ENCODE assay signal across 8 cellular contexts in the genomic region with DNA sequence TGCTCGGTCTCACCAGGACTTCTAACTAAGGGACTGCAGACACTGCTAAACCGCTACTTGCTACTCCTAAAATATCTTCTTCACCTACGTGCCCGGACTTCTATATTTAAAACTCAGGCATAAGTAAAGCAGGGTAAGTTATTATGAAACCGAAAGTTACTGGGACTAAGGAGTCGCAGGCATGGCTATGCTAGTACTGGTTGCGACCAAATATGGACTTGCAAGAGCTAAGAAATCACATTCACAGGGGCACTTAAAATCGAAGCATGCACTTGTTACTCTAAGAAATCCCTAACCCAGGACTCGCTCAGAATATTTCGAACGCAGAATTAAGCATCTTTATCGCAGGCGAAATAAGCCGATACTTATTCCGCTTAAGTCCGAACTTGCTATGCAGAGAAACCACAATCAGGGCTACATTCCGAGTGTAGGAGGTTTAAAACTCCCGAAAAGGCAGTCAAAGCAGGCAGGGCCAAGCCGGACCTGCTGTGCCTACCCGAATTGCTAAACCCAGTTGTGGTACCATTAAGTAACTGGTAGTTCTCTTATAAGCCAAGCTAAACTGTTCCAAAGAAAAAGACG. TPM values are rescaled to one million over a fixed set of nuclear protein-coding genes. Genes with fewer than 3 reads are reported as not detected.
DNase-seq lines count a peak whose midpoint lies in the region; ATAC-seq, FAIRE-seq and TF ChIP-seq lines count a peak whose summit lies in the region.

No MANE protein-coding gene starts in this region.

- peak overlapping the region; percentile 84 for H3K27ac ChIP-seq in right cardiac atrium (ENCODE audit: low read length)
- H3K27ac ChIP-seq in K562 (ENCODE audit: extremely low read depth, low read depth, low read length): peak overlapping the region; percentile 39; the same call in 2 of the 3 replicates

- no peak for TF ChIP-seq RAD21 in K562 (CRISPR knock-in tag; conservative IDR thresholded peaks at IDR 0.05 in 1 of 2, IDR thresholded peaks at IDR 0.05 in 1 of 2)

- CTCF ChIA-PET in K562 (lab: Yijun Ruan, JAX; ENCODE audit: low intra/inter-chr PET ratio): interaction anchor here (0.9 to 1.1 kb wide), 3 partner anchors 43 to 125 kb away, joined by 3 to 4 read pairs (median 3); no protein-coding TSS in a partner anchor

- H2AFZ ChIP-seq in K562 (ENCODE audit: low read depth, low read length): peak overlapping the region; percentile 51

- WGBS in right cardiac atrium: 19% methylated on average over 21 of the region's 21 CpGs
- WGBS in K562 (ENCODE audit: insufficient coverage, low coverage, missing lambda C conversion rate): 59% methylated on average over 21 of the region's 21 CpGs

- peak overlapping the region; percentile 78 to 88; a peak in 3 of 4 replicates for H3K9ac ChIP-seq in K562 (ENCODE audit: insufficient read depth in 1 of 2, low read depth in 2 of 2, low read length in 2 of 2)

- H3K79me2 ChIP-seq in K562 (ENCODE audit: control insufficient read depth, insufficient read depth, low read length): peaks cover 77% of the 10 kb centered on the region

- H3K4me3 ChIP-seq in right cardiac atrium (ENCODE audit: low read length) (peak overlapping the region; percentile 59), K562 (peak overlapping the region; percentile 20)

- POLR2A ChIA-PET in K562 (lab: Yijun Ruan, JAX): interaction anchor here (0.5 to 2.5 kb wide), 12 partner anchors 26 to 712 kb away, joined by 3 to 10 read pairs (median 3); a partner anchor contains a TSS

- no peak for TF ChIP-seq POLR2A in K562 (conservative IDR thresholded peaks at IDR 0.05)

- FAIRE-seq in K562 (lab: Jason Lieb, UNC): no peak

- H4K20me1 ChIP-seq in K562 (replicated peaks; ENCODE audit: control insufficient read depth, insufficient read depth, low read length): no peaks in the 10 kb centered on the region

- H3K4me1 ChIP-seq in right cardiac atrium (ENCODE audit: control insufficient read depth, insufficient read depth, low read length) (no peaks in the 10 kb centered on the region), K562 (replicated peaks in 1 of 2; ENCODE audit: control insufficient read depth in 2 of 2, insufficient read depth in 2 of 2, low read length in 2 of 2) (peaks cover 3 to 35% of the 10 kb centered on the region in 2 experiments; a peak in 4 of 5 replicates)

- BruUV-seq in K562 (replicated peaks; lab: Mats Ljungman, UMichigan): no TSS peak

- DNase-seq in right cardiac atrium (no peak), cardiac septum (ENCODE audit: low spot score) (no peak), NCI-H187 treated with DMSO at 0.1 percent for 48 hours (lab: John Stamatoyannopoulos, UW) (peak; percentile 66), K562 (ENCODE audit: extremely low read depth in 1 of 4, low spot score in 3 of 4) (peak in 1 of 4 experiments; percentile 49), medulla oblongata (ENCODE audit: extremely low spot score) (peak; percentile 43), NCI-H2196 treated with DMSO at 0.1 percent for 48 hours (lab: John Stamatoyannopoulos, UW; ENCODE audit: unreplicated experiment) (no peak), iPS-NIHi11 (ENCODE audit: low spot score) (no peak)

- TF ChIP-seq CTCF in K562 (IDR thresholded peaks at IDR 0.05 in 2 of 3, conservative IDR thresholded peaks at IDR 0.05 in 1 of 3; ENCODE audit: insufficient read depth in 2 of 3, low read depth in 1 of 3, low read length in 3 of 3): no peak

- H3K27me3 ChIP-seq in right cardiac atrium (ENCODE audit: control insufficient read depth, insufficient read depth) (no peaks in the 10 kb centered on the region), K562 (ENCODE audit: control insufficient read depth in 2 of 2, insufficient read depth in 2 of 2, low read length in 2 of 2) (no peaks in the 10 kb centered on the region)

- peaks cover 2% of the 10 kb centered on the region for H3K9me3 ChIP-seq in right cardiac atrium (ENCODE audit: control insufficient read depth, low read length)
- H3K9me3 ChIP-seq in K562 (replicated peaks; ENCODE audit: control insufficient read depth, insufficient read depth, low read depth, low read length): no peaks in the 10 kb centered on the region; the same call in 1 of the 2 replicates

- ATAC-seq in right cardiac atrium (no peak), K562 (no peak), GM18909 (IDR thresholded peaks at IDR 0.05; ENCODE audit: poor library complexity, unreplicated experiment) (no peak)

- H3K4me2 ChIP-seq in K562 (ENCODE audit: insufficient read depth, low read length): peak overlapping the region; percentile 71

- in situ Hi-C loops in K562 (cut with MboI): no loop called here

- H3K9me1 ChIP-seq in K562 (ENCODE audit: control insufficient read depth, insufficient read depth, low read length): no peaks in the 10 kb centered on the region

- TF ChIP-seq EP300 in K562 (IDR thresholded peaks at IDR 0.05; ENCODE audit: low read length): no peak

- intact Hi-C loops in right cardiac atrium (cut with DNase I): loop anchor here in 2 of 4 donors (2.0 to 5.0 kb wide), 2 partner anchors 15 to 46 kb away; no protein-coding TSS in a partner anchor
- intact Hi-C loops in cardiac septum (cut with DNase I): no loop called here
- intact Hi-C loops in K562 (cut with micrococcal nuclease): no loop called here

- H3K36me3 ChIP-seq in K562 (ENCODE audit: control insufficient read depth, insufficient read depth, low read length): no peaks in the 10 kb centered on the region

TF ChIP-seq in K562, 482 proteins besides CTCF, POLR2A, EP300 and RAD21 (continues in another document):
- TF ChIP-seq TEAD4 (IDR thresholded peaks at IDR 0.05; ENCODE audit: low read length): peak; percentile 2; the same call in 1 of the 2 replicates
- TF ChIP-seq TEAD4 (CRISPR knock-in tag; IDR thresholded peaks at IDR 0.05; ENCODE audit: borderline replicate concordance): no peak
- TF ChIP-seq ZNF217 (CRISPR knock-in tag; IDR thresholded peaks at IDR 0.05): no peak
- TF ChIP-seq, protein P1, sequence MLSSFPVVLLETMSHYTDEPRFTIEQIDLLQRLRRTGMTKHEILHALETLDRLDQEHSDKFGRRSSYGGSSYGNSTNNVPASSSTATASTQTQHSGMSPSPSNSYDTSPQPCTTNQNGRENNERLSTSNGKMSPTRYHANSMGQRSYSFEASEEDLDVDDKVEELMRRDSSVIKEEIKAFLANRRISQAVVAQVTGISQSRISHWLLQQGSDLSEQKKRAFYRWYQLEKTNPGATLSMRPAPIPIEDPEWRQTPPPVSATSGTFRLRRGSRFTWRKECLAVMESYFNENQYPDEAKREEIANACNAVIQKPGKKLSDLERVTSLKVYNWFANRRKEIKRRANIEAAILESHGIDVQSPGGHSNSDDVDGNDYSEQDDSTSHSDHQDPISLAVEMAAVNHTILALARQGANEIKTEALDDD (IDR thresholded peaks at IDR 0.05): peak; percentile 71
- TF ChIP-seq, protein P2, sequence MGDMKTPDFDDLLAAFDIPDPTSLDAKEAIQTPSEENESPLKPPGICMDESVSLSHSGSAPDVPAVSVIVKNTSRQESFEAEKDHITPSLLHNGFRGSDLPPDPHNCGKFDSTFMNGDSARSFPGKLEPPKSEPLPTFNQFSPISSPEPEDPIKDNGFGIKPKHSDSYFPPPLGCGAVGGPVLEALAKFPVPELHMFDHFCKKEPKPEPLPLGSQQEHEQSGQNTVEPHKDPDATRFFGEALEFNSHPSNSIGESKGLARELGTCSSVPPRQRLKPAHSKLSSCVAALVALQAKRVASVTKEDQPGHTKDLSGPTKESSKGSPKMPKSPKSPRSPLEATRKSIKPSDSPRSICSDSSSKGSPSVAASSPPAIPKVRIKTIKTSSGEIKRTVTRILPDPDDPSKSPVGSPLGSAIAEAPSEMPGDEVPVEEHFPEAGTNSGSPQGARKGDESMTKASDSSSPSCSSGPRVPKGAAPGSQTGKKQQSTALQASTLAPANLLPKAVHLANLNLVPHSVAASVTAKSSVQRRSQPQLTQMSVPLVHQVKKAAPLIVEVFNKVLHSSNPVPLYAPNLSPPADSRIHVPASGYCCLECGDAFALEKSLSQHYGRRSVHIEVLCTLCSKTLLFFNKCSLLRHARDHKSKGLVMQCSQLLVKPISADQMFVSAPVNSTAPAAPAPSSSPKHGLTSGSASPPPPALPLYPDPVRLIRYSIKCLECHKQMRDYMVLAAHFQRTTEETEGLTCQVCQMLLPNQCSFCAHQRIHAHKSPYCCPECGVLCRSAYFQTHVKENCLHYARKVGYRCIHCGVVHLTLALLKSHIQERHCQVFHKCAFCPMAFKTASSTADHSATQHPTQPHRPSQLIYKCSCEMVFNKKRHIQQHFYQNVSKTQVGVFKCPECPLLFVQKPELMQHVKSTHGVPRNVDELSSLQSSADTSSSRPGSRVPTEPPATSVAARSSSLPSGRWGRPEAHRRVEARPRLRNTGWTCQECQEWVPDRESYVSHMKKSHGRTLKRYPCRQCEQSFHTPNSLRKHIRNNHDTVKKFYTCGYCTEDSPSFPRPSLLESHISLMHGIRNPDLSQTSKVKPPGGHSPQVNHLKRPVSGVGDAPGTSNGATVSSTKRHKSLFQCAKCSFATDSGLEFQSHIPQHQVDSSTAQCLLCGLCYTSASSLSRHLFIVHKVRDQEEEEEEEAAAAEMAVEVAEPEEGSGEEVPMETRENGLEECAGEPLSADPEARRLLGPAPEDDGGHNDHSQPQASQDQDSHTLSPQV (IDR thresholded peaks at IDR 0.05): peak; percentile 48; the same call in 1 of the 2 replicates
- no peak for TF ChIP-seq FIP1L1 (IDR thresholded peaks at IDR 0.05; ENCODE audit: low read depth, low read length, poor library complexity, severe bottlenecking)

RNA-seq across cellular contexts. Expression of a gene that starts 2.1 kb away (rescaled TPM):
- total RNA-seq in right cardiac atrium: 1 to 10 TPM in 3 of 4 donors, under 1 TPM in 1; 0.95 to 1.9 (median 1.4) TPM
- polyA plus RNA-seq in right cardiac atrium: 1.4 TPM
- total RNA-seq in cardiac septum: 1.2 TPM
- 22.1 and 27.2 TPM in 2 replicates for total RNA-seq in K562 (2011; cell fraction: chromatin; rRNA removed; ENCODE audit: low replicate concordance)
- total RNA-seq in K562 (2011; cell fraction: nucleolus; rRNA removed): 17.0 and 20.7 TPM in 2 replicates
- 21.3 and 21.4 TPM in 2 replicates for total RNA-seq in K562 (2011; cell fraction: nucleoplasm; rRNA removed)
- 3.4 and 3.5 TPM in 2 replicates for total RNA-seq in K562 (2014; rRNA removed)
- total RNA-seq in K562 (2014; rRNA removed; fragmentation: Illumina TruSeq; extraction: Trizol): 2.8 and 3.4 TPM in 2 replicates
- 3.4 and 3.5 TPM in 2 replicates for total RNA-seq in K562 (2015; rRNA removed; fragmentation: Illumina TruSeq; extraction: Trizol)
- total RNA-seq in K562 (2021): 3.9 and 4.3 TPM in 2 replicates
- 2.3 and 2.7 TPM in 2 replicates for polyA plus RNA-seq in K562 (2011; rRNA removed)
- 2.6 and 3.1 TPM in 2 replicates for polyA plus RNA-seq in K562 (2011; cell fraction: cytosol; rRNA removed)
- polyA plus RNA-seq in K562 (2011; cell fraction: nucleus; rRNA removed): 6.1 and 8.3 TPM in 2 replicates
- 3.4 and 6.0 TPM in 2 replicates for polyA plus RNA-seq in K562 (2012)
- 2.3 and 3.4 TPM in 2 replicates for polyA plus RNA-seq in K562 (2014; fragmentation: Illumina TruSeq; extraction: Trizol)
- 1 to 10 TPM; 2.1 to 3.5 TPM for polyA plus RNA-seq in K562 (2014; fragmentation: Nextera tagmentation; extraction: Ambion mirVana)
- polyA plus RNA-seq in K562 (2014; rRNA removed): 4.8 and 7.5 TPM in 2 replicates
- 5.8 and 6.1 TPM in 2 replicates for polyA minus RNA-seq in K562 (2011; rRNA and poly(A)+ RNA removed)
- polyA minus RNA-seq in K562 (2011; cell fraction: cytosol; rRNA and poly(A)+ RNA removed): 0.48 and 1.8 TPM in 2 replicates
- 15.4 and 18.3 TPM in 2 replicates for polyA minus RNA-seq in K562 (2011; cell fraction: nucleus; rRNA and poly(A)+ RNA removed)

Comparison
In these comparisons a context has a peak if more than half of its experiments do, and no peak if none do; other contexts are left out.
1. DNase-seq: peak in NCI-H187 treated with DMSO at 0.1 percent for 48 hours (single experiment) and medulla oblongata (single experiment); none in right cardiac atrium (0 of 3), cardiac septum (single experiment), NCI-H2196 treated with DMSO at 0.1 percent for 48 hours (single experiment) and iPS-NIHi11 (single experiment).